In the genomic region with DNA sequence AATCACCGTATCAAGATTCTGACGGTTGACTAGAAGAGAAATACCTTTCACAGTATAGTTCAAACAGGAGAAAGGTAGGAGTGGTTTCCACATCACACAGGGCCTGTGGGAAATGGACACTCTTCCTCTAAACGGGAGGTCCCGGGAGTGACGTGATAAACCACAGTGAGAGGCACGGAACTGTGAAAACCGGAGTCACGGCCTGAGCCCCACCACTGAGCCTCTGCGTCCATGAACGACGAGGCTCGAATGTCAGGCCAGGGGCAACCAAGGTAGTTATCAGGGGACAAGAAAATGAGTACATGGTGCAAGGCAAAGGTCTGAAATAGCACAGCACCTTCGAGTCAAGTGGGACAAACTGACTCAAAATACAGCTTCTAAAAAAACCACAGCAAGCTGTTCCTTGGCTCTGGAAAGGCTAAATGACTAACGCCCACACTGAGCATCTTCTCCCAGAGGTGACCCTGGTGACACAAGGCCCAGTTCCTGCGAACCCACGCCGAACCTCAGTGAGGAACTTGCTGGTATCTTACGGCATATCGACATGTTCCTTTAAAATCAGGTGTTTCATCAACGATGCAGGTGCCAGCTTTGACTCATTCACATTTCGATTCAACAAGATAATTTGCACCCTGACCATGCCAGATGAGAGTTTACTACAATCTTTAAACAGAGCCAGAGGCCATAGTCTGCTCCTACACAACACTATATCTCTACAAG, we compare ENCODE assay signal across 20 cellular contexts.
"Had no signal": no experiment of that assay in that cellular context is flagged by ENCODE, and none has a peak within 500 bp of the region (broad histone marks: within the 10 kb centered on the region; RNA-seq: fewer than 3 reads in every experiment).

No MANE protein-coding gene starts in this region.

- H3K36me3 ChIP-seq: neural progenitor cell, sigmoid colon, tibial nerve, vagina had no signal

- H3K9me3 ChIP-seq: sigmoid colon, testis, tibial nerve, vagina had no signal

- H3K27ac ChIP-seq: coronary artery, foreskin keratinocyte, hepatocyte, neural progenitor cell, parathyroid adenoma, sigmoid colon, skin epidermis, testis, tibial nerve, vagina had no signal

- H3K4me3 ChIP-seq: coronary artery, hepatocyte, neural progenitor cell, sigmoid colon, skin epidermis, testis, tibial nerve, vagina had no signal

- DNase-seq: effector CD4-positive, alpha-beta T cell; endodermal cell; erythroblast; foreskin keratinocyte; mammary epithelial cell; natural killer cell; nucleus accumbens; sigmoid colon; stimulated activated CD4-positive, alpha-beta T cell treated with anti-CD3 and anti-CD28 coated beads, Interleukin-2, amount 100 ng/mL, for 24 hours; stimulated activated CD4-positive, alpha-beta T cell treated with anti-CD3 and anti-CD28 coated beads, Interleukin-4, amount 100 ng/mL, for 4 hours; stimulated activated naive B cell treated with anti-CD40 and anti-IgM and Interleukin-4, amounts not matched to agents 10 μg/mL and 1 μg/mL and 100 μg/mL, for 72 hours; stimulated activated naive CD8-positive, alpha-beta T cell treated with anti-CD3 and anti-CD28 coated beads, Interleukin-15, amount 100 ng/mL, for 72 hours; testis had no signal

- H3K4me2 ChIP-seq: hepatocyte, neural progenitor cell had no signal

- H3K27me3 ChIP-seq: foreskin keratinocyte, hepatocyte, neural progenitor cell, sigmoid colon, testis, tibial nerve, vagina had no signal

- H3K4me1 ChIP-seq: foreskin keratinocyte had no signal

- H2AFZ ChIP-seq: hepatocyte, neural progenitor cell, parathyroid adenoma had no signal

- ATAC-seq: foreskin keratinocyte; natural killer cell; stimulated activated naive B cell treated with anti-CD40 and anti-IgM and Interleukin-4, amounts not matched to agents 10 μg/mL and 1 μg/mL and 100 μg/mL, for 72 hours; stimulated activated naive CD8-positive, alpha-beta T cell treated with anti-CD3 and anti-CD28 coated beads, Interleukin-15, amount 100 ng/mL, for 72 hours had no signal

- H3K9ac ChIP-seq: neural progenitor cell, parathyroid adenoma had no signal
